16 cellular contexts compared by ENCODE assay signal in genomic region chr6:144093658-144094057, GRCh38. TPM values are rescaled to one million over a fixed set of nuclear protein-coding genes. Genes with fewer than 3 reads are reported as not detected.
DNase-seq lines count a peak whose midpoint lies in the region; ATAC-seq and TF ChIP-seq lines count a peak whose summit lies in the region.
"Had no signal": no experiment of that assay in that cellular context is flagged by ENCODE, and none has a peak within 500 bp of the region (broad histone marks: within the 10 kb centered on the region; RNA-seq: fewer than 3 reads in every experiment).

No MANE protein-coding gene starts in this region.

- H3K9me3 Mint-ChIP-seq in activated T-helper 2 cell treated with anti-CD3 and anti-CD28 coated beads, Interferon-gamma antibody, Interleukin-2, Interleukin-4, amounts not matched to agents 10 μg/mL and 5 μg/mL and 100 μg/mL, durations not matched to agents 14 hours and 24 hours and 36 hours = no peaks in the 10 kb centered on the region

- peaks cover 13% of the 10 kb centered on the region for H3K36me3 Mint-ChIP-seq in activated T-helper 2 cell treated with anti-CD3 and anti-CD28 coated beads, Interferon-gamma antibody, Interleukin-2, Interleukin-4, amounts not matched to agents 10 μg/mL and 5 μg/mL and 100 μg/mL, durations not matched to agents 14 hours and 24 hours and 36 hours (ENCODE audit: low read depth)

- no peaks in the 10 kb centered on the region for H3K27me3 Mint-ChIP-seq in activated T-helper 2 cell treated with anti-CD3 and anti-CD28 coated beads, Interferon-gamma antibody, Interleukin-2, Interleukin-4, amounts not matched to agents 10 μg/mL and 5 μg/mL and 100 μg/mL, durations not matched to agents 14 hours and 24 hours and 36 hours (ENCODE audit: low read depth)

- H3K36me3 ChIP-seq in BLaER1 (peaks cover 5% of the 10 kb centered on the region; the same call in 1 of the 2 replicates), HAP-1 (replicated peaks) (no peaks in the 10 kb centered on the region), mucosa of rectum (ENCODE audit: control insufficient read depth in 2 of 2, insufficient read depth in 2 of 2, low read length in 2 of 2) (no peaks in the 10 kb centered on the region), adrenal gland (replicated peaks in 1 of 2) (no peaks in the 10 kb centered on the region)
- H3K36me3 ChIP-seq: upper lobe of left lung had no signal

- peak overlapping the region; percentile 84; the same call in 1 of the 2 replicates for H3K4me3 ChIP-seq in BLaER1
- H3K4me3 ChIP-seq in HAP-1 = peak overlapping the region; percentile 83; the same call in 1 of the 2 replicates
- peak overlapping the region; percentile 14 to 94 for H3K4me3 ChIP-seq in mucosa of rectum (ENCODE audit: low read length in 2 of 2)
- no peak overlapping the region for H3K4me3 ChIP-seq in adrenal gland

- DNase-seq in HAP-1 (ENCODE audit: low spot score in 2 of 2) (no peak), adrenal gland (no peak), 8988T (no peak)
- no peak for DNase-seq in activated T-helper 2 cell treated with anti-CD3 and anti-CD28 coated beads, Interferon-gamma antibody, Interleukin-2, Interleukin-4, amounts not matched to agents 10 μg/mL and 5 μg/mL and 100 μg/mL, durations not matched to agents 14 hours and 24 hours and 36 hours (ENCODE audit: low spot score)
- DNase-seq: activated CD4-positive, alpha-beta T cell treated with anti-CD3 and anti-CD28 coated beads, Interleukin-2, amount 50 U/mL, for 4 hours; cerebellar nuclear complex; DMS 273 treated with DMSO at 0.1 percent for 48 hours; NCI-H187; OCI-M1; stimulated activated CD4-positive, alpha-beta T cell treated with anti-CD3 and anti-CD28 coated beads, Interleukin-2, amount 100 ng/mL, for 48 hours; upper lobe of left lung had no signal

- H3K27ac ChIP-seq in BLaER1 (no peak overlapping the region), mucosa of rectum (ENCODE audit: low read depth in 2 of 2, low read length in 2 of 2) (no peak overlapping the region), adrenal gland (no peak overlapping the region)
- H3K27ac ChIP-seq: upper lobe of left lung had no signal

- no peak for TF ChIP-seq CTCF in adrenal gland (IDR thresholded peaks at IDR 0.05)

- peak overlapping the region; percentile 92 for H3K27ac Mint-ChIP-seq in activated T-helper 2 cell treated with anti-CD3 and anti-CD28 coated beads, Interferon-gamma antibody, Interleukin-2, Interleukin-4, amounts not matched to agents 10 μg/mL and 5 μg/mL and 100 μg/mL, durations not matched to agents 14 hours and 24 hours and 36 hours

- peak overlapping the region; percentile 93 for H3K4me3 Mint-ChIP-seq in activated T-helper 2 cell treated with anti-CD3 and anti-CD28 coated beads, Interferon-gamma antibody, Interleukin-2, Interleukin-4, amounts not matched to agents 10 μg/mL and 5 μg/mL and 100 μg/mL, durations not matched to agents 14 hours and 24 hours and 36 hours (ENCODE audit: low read depth)

- in situ Hi-C loops in HAP-1 (cut with MboI; ENCODE audit: low sequenced_read_pairs) = no loop called here

- H4K20me1 ChIP-seq in BLaER1 = peaks cover 24% of the 10 kb centered on the region

- intact Hi-C loops in activated T-helper 2 cell treated with anti-CD3 and anti-CD28 coated beads, Interferon-gamma antibody, Interleukin-2, Interleukin-4, amounts not matched to agents 10 μg/mL and 5 μg/mL and 100 μg/mL, durations not matched to agents 14 hours and 24 hours and 36 hours (cut with micrococcal nuclease) = loop anchor here (10.0 kb wide), 2 partner anchors 471 to 1949 kb away; partner anchors contain the start of genes NMBR and VTA1
- intact Hi-C loops in adrenal gland (cut with DNase I) = no loop called here

- TF ChIP-seq POLR2A in adrenal gland (IDR thresholded peaks at IDR 0.05) = no peak

- H3K4me1 Mint-ChIP-seq in activated T-helper 2 cell treated with anti-CD3 and anti-CD28 coated beads, Interferon-gamma antibody, Interleukin-2, Interleukin-4, amounts not matched to agents 10 μg/mL and 5 μg/mL and 100 μg/mL, durations not matched to agents 14 hours and 24 hours and 36 hours (ENCODE audit: low read depth) = peaks cover 21% of the 10 kb centered on the region

- H3K9me3 ChIP-seq in BLaER1 = no peaks in the 10 kb centered on the region
- no peaks in the 10 kb centered on the region for H3K9me3 ChIP-seq in HAP-1
- H3K9me3 ChIP-seq in mucosa of rectum (ENCODE audit: control insufficient read depth in 2 of 2, low read length in 2 of 2) = no peaks in the 10 kb centered on the region
- H3K9me3 ChIP-seq in adrenal gland (replicated peaks in 1 of 3) = no peaks in the 10 kb centered on the region
- H3K9me3 ChIP-seq: upper lobe of left lung had no signal

- H3K27me3 ChIP-seq in BLaER1 = no peaks in the 10 kb centered on the region
- H3K27me3 ChIP-seq in HAP-1 (ENCODE audit: low read depth) = no peaks in the 10 kb centered on the region
- no peaks in the 10 kb centered on the region for H3K27me3 ChIP-seq in mucosa of rectum (ENCODE audit: control insufficient read depth in 2 of 2, insufficient read depth in 2 of 2, low read length in 2 of 2)
- no peaks in the 10 kb centered on the region for H3K27me3 ChIP-seq in adrenal gland
- H3K27me3 ChIP-seq: upper lobe of left lung had no signal

- H3K4me2 ChIP-seq in BLaER1 = peak overlapping the region; percentile 91

- no peak overlapping the region for H3K9ac ChIP-seq in BLaER1
- no peak overlapping the region for H3K9ac ChIP-seq in mucosa of rectum (ENCODE audit: low read depth in 1 of 2, low read length in 2 of 2)

- 95 to 99% (median 95%) methylated on average over 7 of the region's 7 CpGs for whole genome bisulfite sequencing in adrenal gland, 4 donors

- ATAC-seq in HG03135 (IDR thresholded peaks at IDR 0.05; ENCODE audit: unreplicated experiment) (no peak), GM21786 (IDR thresholded peaks at IDR 0.05; ENCODE audit: unreplicated experiment) (no peak)

- H3K4me1 ChIP-seq in BLaER1 (peaks cover 32% of the 10 kb centered on the region), HAP-1 (peaks cover 12% of the 10 kb centered on the region), mucosa of rectum (ENCODE audit: control insufficient read depth in 2 of 2, insufficient read depth in 2 of 2, low read length in 2 of 2) (peaks cover 8 to 11% of the 10 kb centered on the region in 2 donors), adrenal gland (replicated peaks in 1 of 2) (peaks cover 6 to 21% of the 10 kb centered on the region in 2 donors)

RNA-seq across cellular contexts. Expression of gene SF3B5, which starts 1.7 kb away (rescaled TPM):
- 207 and 208 TPM in 2 replicates for total RNA-seq in activated T-helper 2 cell treated with anti-CD3 and anti-CD28 coated beads, Interferon-gamma antibody, Interleukin-2, Interleukin-4, amounts not matched to agents 10 μg/mL and 5 μg/mL and 100 μg/mL, durations not matched to agents 14 hours and 24 hours and 36 hours
- 100 to 1,000 TPM; 109 to 323 (median 179) TPM for total RNA-seq in adrenal gland
- 100 to 1,000 TPM; 118 to 182 (median 140) TPM for polyA plus RNA-seq in adrenal gland

RNA-seq across cellular contexts. Expression of gene STX11, which starts 56.7 kb away (rescaled TPM):
- total RNA-seq in activated T-helper 2 cell treated with anti-CD3 and anti-CD28 coated beads, Interferon-gamma antibody, Interleukin-2, Interleukin-4, amounts not matched to agents 10 μg/mL and 5 μg/mL and 100 μg/mL, durations not matched to agents 14 hours and 24 hours and 36 hours = 19.2 and 19.7 TPM in 2 replicates
- total RNA-seq in adrenal gland = 10 to 100 TPM in 5 of 8 donors, 1 to 10 TPM in 3; 4.0 to 22.2 (median 13.8) TPM
- polyA plus RNA-seq in adrenal gland = 1 to 10 TPM; 2.7 to 4.8 (median 4.6) TPM
- total RNA-seq: H4 had no signal

Comparison
In these comparisons a context has a peak if more than half of its experiments do, and no peak if none do; other contexts are left out.
1. H3K4me3 ChIP-seq: peak in BLaER1 (single experiment), HAP-1 (single experiment) and mucosa of rectum (2 of 2); none in adrenal gland (0 of 4).